In the genomic region with DNA sequence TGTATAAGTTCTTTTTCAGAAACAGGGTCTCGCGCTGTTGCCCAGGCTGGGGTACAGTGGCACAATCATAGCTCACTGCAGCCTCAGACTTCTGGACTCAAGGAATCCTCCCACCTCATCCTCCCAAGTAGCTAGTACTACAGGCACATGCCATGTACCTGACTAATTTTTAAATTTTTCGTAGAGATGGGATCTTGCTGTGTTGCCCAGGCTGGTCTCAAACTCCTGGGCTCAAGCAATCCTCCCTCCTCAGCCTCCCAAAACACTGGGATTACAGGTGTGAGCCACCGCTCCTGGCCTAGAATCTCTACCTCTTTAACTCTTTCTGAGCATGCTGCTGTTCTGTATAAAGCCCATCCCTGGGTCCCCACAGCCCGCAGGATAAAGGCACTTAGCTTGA, we compare ENCODE assay signal across 4 cellular contexts. TPM values are rescaled to one million over a fixed set of nuclear protein-coding genes. Genes with fewer than 3 reads are reported as not detected.
"Had no signal": no experiment of that assay in that cellular context is flagged by ENCODE, and none has a peak within 500 bp of the region (broad histone marks: within the 10 kb centered on the region; RNA-seq: fewer than 3 reads in every experiment).

No MANE protein-coding gene starts in this region.

RNA-seq across cellular contexts. Expression of gene GATA3, which starts 23.3 kb away (rescaled TPM):
- total RNA-seq: occipital lobe, osteoblast, osteocyte had no signal
- polyA plus RNA-seq: neural cell had no signal
